In genomic region chr1:73913025-73913424, GRCh38 we compare ENCODE assay signal across 28 cellular contexts.
"Had no signal": no experiment of that assay in that cellular context is flagged by ENCODE, and none has a peak within 500 bp of the region (broad histone marks: within the 10 kb centered on the region; RNA-seq: fewer than 3 reads in every experiment).

No MANE protein-coding gene starts in this region.

- H3K4me1 Mint-ChIP-seq: endodermal cell had no signal

- H3K9me3 ChIP-seq: colonic mucosa, gastrocnemius medialis had no signal

- H3K27me3 Mint-ChIP-seq: dendritic cell treated with granulocyte-macrophage colony-stimulating factor and Interleukin-4, amounts not matched to agents 40 ng/mL and 50 ng/mL, for 4 days; effector memory CD8-positive, alpha-beta T cell had no signal

- H3K27me3 ChIP-seq: colonic mucosa, dorsolateral prefrontal cortex, esophagus muscularis mucosa, esophagus squamous epithelium, foreskin keratinocyte, gastrocnemius medialis, gastroesophageal sphincter, heart left ventricle, heart right ventricle had no signal

- DNase-seq: colonic mucosa; cortex of kidney; dermis blood vessel endothelial cell; dorsolateral prefrontal cortex; effector CD4-positive, alpha-beta T cell; effector CD8-positive, alpha-beta T cell; effector memory CD4-positive, alpha-beta T cell; effector memory CD8-positive, alpha-beta T cell; endodermal cell; erythroblast; esophagus squamous epithelium; foreskin fibroblast; foreskin keratinocyte; foreskin melanocyte; gastrocnemius medialis; glutamatergic neuron; head of caudate nucleus; heart left ventricle; heart right ventricle had no signal

- FAIRE-seq: colon, endometrium, endothelial cell of umbilical vein, frontal cortex had no signal

- ATAC-seq: effector memory CD8-positive, alpha-beta T cell; foreskin keratinocyte; gastrocnemius medialis; gastroesophageal sphincter; heart left ventricle; heart right ventricle had no signal

- H3K27ac ChIP-seq: colonic mucosa, coronary artery, dorsolateral prefrontal cortex, epithelial cell of prostate, esophagus muscularis mucosa, esophagus squamous epithelium, foreskin keratinocyte, gastrocnemius medialis, gastroesophageal sphincter, heart left ventricle, heart right ventricle had no signal

- H3K4me3 Mint-ChIP-seq: dendritic cell treated with granulocyte-macrophage colony-stimulating factor and Interleukin-4, amounts not matched to agents 40 ng/mL and 50 ng/mL, for 4 days; effector memory CD8-positive, alpha-beta T cell; endodermal cell had no signal

- H3K4me3 ChIP-seq: colonic mucosa, coronary artery, dorsolateral prefrontal cortex, esophagus muscularis mucosa, esophagus squamous epithelium, gastrocnemius medialis, gastroesophageal sphincter, heart left ventricle, heart right ventricle had no signal

- H3K4me1 ChIP-seq: colonic mucosa, esophagus muscularis mucosa, esophagus squamous epithelium, foreskin keratinocyte, gastrocnemius medialis, gastroesophageal sphincter, heart left ventricle, heart right ventricle had no signal

- H3K36me3 ChIP-seq: colonic mucosa, esophagus muscularis mucosa, esophagus squamous epithelium, gastrocnemius medialis, gastroesophageal sphincter, heart left ventricle, heart right ventricle had no signal

- H3K27ac Mint-ChIP-seq: dendritic cell treated with granulocyte-macrophage colony-stimulating factor and Interleukin-4, amounts not matched to agents 40 ng/mL and 50 ng/mL, for 4 days; effector memory CD8-positive, alpha-beta T cell; endodermal cell had no signal
